1 cellular context compared by ENCODE assay signal in genomic region chr3:129026728-129027543, GRCh38.
TF ChIP-seq lines count a peak whose summit lies in the region.

No MANE protein-coding gene starts in this region.

TF ChIP-seq in HepG2, 621 proteins besides CTCF, POLR2A, EP300 and RAD21 (continues in another document):
- TF ChIP-seq ZNF292 (CRISPR knock-in tag; IDR thresholded peaks at IDR 0.05; ENCODE audit: borderline replicate concordance, low read depth), result no peak
- no peak for TF ChIP-seq SMAD1 (CRISPR knock-in tag; IDR thresholded peaks at IDR 0.05; ENCODE audit: borderline replicate concordance, low read depth)
- no peak for TF ChIP-seq HOXD1 (CRISPR knock-in tag; IDR thresholded peaks at IDR 0.05)
- peak; percentile 75; the same call in 1 of the 2 replicates for TF ChIP-seq KLF12 (CRISPR knock-in tag; IDR thresholded peaks at IDR 0.05; ENCODE audit: borderline replicate concordance)
- no peak for TF ChIP-seq HNRNPH1 (optimal IDR thresholded peaks at IDR 0.05; ENCODE audit: low read depth, low read length)
- no peak for TF ChIP-seq HNF1B (CRISPR knock-in tag; IDR thresholded peaks at IDR 0.05)
- 0 out of 2 replicates have a peak, but pooled peaks have one; percentile 68 for TF ChIP-seq ZFP37 (CRISPR knock-in tag; IDR thresholded peaks at IDR 0.05; ENCODE audit: borderline replicate concordance)
- TF ChIP-seq ZNF776 (CRISPR knock-in tag; IDR thresholded peaks at IDR 0.05), result no peak
- peak; percentile 65; the same call in 1 of the 2 replicates for TF ChIP-seq RFXAP (CRISPR knock-in tag; IDR thresholded peaks at IDR 0.05; ENCODE audit: borderline replicate concordance)
- TF ChIP-seq MTF1 (CRISPR knock-in tag; IDR thresholded peaks at IDR 0.05), result no peak
- peak; percentile 72; the same call in 1 of the 2 replicates for TF ChIP-seq NFAT5 (CRISPR knock-in tag; IDR thresholded peaks at IDR 0.05)
- TF ChIP-seq JUNB (CRISPR knock-in tag; IDR thresholded peaks at IDR 0.05; ENCODE audit: borderline replicate concordance), result 0 out of 2 replicates have a peak, but pooled peaks have one; percentile 31
- peak; percentile 45; the same call in 1 of the 2 replicates for TF ChIP-seq ZNF580 (CRISPR knock-in tag; IDR thresholded peaks at IDR 0.05; ENCODE audit: borderline replicate concordance, low read depth)
- TF ChIP-seq EZH2 (conservative IDR thresholded peaks at IDR 0.05; ENCODE audit: low read depth, low read length), result no peak
- no peak for TF ChIP-seq CENPT (CRISPR knock-in tag; IDR thresholded peaks at IDR 0.05; ENCODE audit: low read depth)
- no peak for TF ChIP-seq KDM6A (CRISPR knock-in tag; IDR thresholded peaks at IDR 0.05; ENCODE audit: low read depth)
- 0 out of 2 replicates have a peak, but pooled peaks have one; percentile 36 for TF ChIP-seq MXD4 (CRISPR knock-in tag; IDR thresholded peaks at IDR 0.05)
- no peak for TF ChIP-seq ZNF281 (CRISPR knock-in tag; IDR thresholded peaks at IDR 0.05; ENCODE audit: borderline replicate concordance)
- TF ChIP-seq ZFY (CRISPR knock-in tag; IDR thresholded peaks at IDR 0.05), result no peak
- no peak for TF ChIP-seq ZSCAN21 (CRISPR knock-in tag; IDR thresholded peaks at IDR 0.05; ENCODE audit: borderline replicate concordance)
- no peak for TF ChIP-seq ZNF570 (CRISPR knock-in tag; IDR thresholded peaks at IDR 0.05; ENCODE audit: borderline replicate concordance)
- TF ChIP-seq IKZF5 (CRISPR knock-in tag; IDR thresholded peaks at IDR 0.05), result 0 out of 2 replicates have a peak, but pooled peaks have one; percentile 30
- TF ChIP-seq KDM2A (CRISPR knock-in tag; IDR thresholded peaks at IDR 0.05; ENCODE audit: borderline replicate concordance, low read depth), result peak; percentile 47; the same call in 1 of the 2 replicates
- TF ChIP-seq ZMAT3 (CRISPR knock-in tag; conservative IDR thresholded peaks at IDR 0.05), result no peak
- TF ChIP-seq SP2 (CRISPR knock-in tag; IDR thresholded peaks at IDR 0.05), result peak; percentile 68
- TF ChIP-seq TFDP2 (CRISPR knock-in tag; IDR thresholded peaks at IDR 0.05), result peak; percentile 61
- no peak for TF ChIP-seq ZNF18 (CRISPR knock-in tag; IDR thresholded peaks at IDR 0.05; ENCODE audit: insufficient replicate concordance)
- TF ChIP-seq ZNF484 (CRISPR knock-in tag; IDR thresholded peaks at IDR 0.05; ENCODE audit: borderline replicate concordance, low read depth), result no peak
- no peak for TF ChIP-seq ZNF251 (CRISPR knock-in tag; IDR thresholded peaks at IDR 0.05)
- TF ChIP-seq AGO1 (IDR thresholded peaks at IDR 0.05; ENCODE audit: low read depth, low read length, poor library complexity, severe bottlenecking), result peak; percentile 28
- peak; percentile 44; the same call in 1 of the 2 replicates for TF ChIP-seq ETV5 (CRISPR knock-in tag; IDR thresholded peaks at IDR 0.05; ENCODE audit: borderline replicate concordance)
- TF ChIP-seq GFI1 (CRISPR knock-in tag; IDR thresholded peaks at IDR 0.05; ENCODE audit: borderline replicate concordance), result no peak
- TF ChIP-seq HNF4A (CRISPR knock-in tag; IDR thresholded peaks at IDR 0.05), result no peak
- TF ChIP-seq ZNF710 (CRISPR knock-in tag; IDR thresholded peaks at IDR 0.05; ENCODE audit: borderline replicate concordance), result no peak
- TF ChIP-seq TERF1 (CRISPR knock-in tag; IDR thresholded peaks at IDR 0.05), result no peak
- TF ChIP-seq IKZF4 (CRISPR knock-in tag; IDR thresholded peaks at IDR 0.05; ENCODE audit: borderline replicate concordance, low read depth, not compliant biosample characterization), result no peak
- no peak for TF ChIP-seq ZNF703 (CRISPR knock-in tag; IDR thresholded peaks at IDR 0.05; ENCODE audit: borderline replicate concordance)
- TF ChIP-seq GTF3A (CRISPR knock-in tag; conservative IDR thresholded peaks at IDR 0.05), result 0 out of 2 replicates have a peak, but pooled peaks have one; percentile 56
- TF ChIP-seq POGK (CRISPR knock-in tag; conservative IDR thresholded peaks at IDR 0.05), result no peak
